In genomic region chr13:44664308-44664707, GRCh38 we compare ENCODE assay signal across 16 cellular contexts.
"Had no signal": no experiment of that assay in that cellular context is flagged by ENCODE, and none has a peak within 500 bp of the region (broad histone marks: within the 10 kb centered on the region; RNA-seq: fewer than 3 reads in every experiment).

No MANE protein-coding gene starts in this region.

- H3K27me3 ChIP-seq: ovary, upper lobe of left lung had no signal

- H3K9me3 ChIP-seq: ovary, upper lobe of left lung had no signal

- FAIRE-seq: astrocyte had no signal

- H3K4me3 ChIP-seq: ovary, upper lobe of left lung had no signal

- H3K27ac ChIP-seq: ovary, upper lobe of left lung had no signal

- DNase-seq: activated CD4-positive, alpha-beta T cell treated with anti-CD3 and anti-CD28 coated beads, Interleukin-2, amount 50 U/mL, for 48 hours; activated naive CD4-positive, alpha-beta T cell treated with anti-CD3 and anti-CD28 coated beads, Interleukin-2, amount 50 U/mL, for 16 hours; activated T-cell treated with anti-CD3 and anti-CD28 coated beads, Interleukin-2, amount 50 U/mL, for 24 hours; dermis blood vessel endothelial cell; effector memory CD8-positive, alpha-beta T cell; foreskin melanocyte; head of caudate nucleus; islet precursor cell; mammary epithelial cell; naive B cell; ovary; stimulated activated naive CD8-positive, alpha-beta T cell treated with anti-CD3 and anti-CD28 coated beads, Interleukin-15, Interleukin-2, amounts not matched to agents 100 U/mL and 50 U/mL, for 24 hours; T1000; upper lobe of left lung had no signal

- H3K36me3 ChIP-seq: ovary, upper lobe of left lung had no signal

- ATAC-seq: effector memory CD8-positive, alpha-beta T cell; sciatic nerve; stimulated activated naive CD8-positive, alpha-beta T cell treated with anti-CD3 and anti-CD28 coated beads, Interleukin-15, Interleukin-2, amounts not matched to agents 100 U/mL and 50 U/mL, for 24 hours had no signal
